1 cellular context compared by ENCODE assay signal in the genomic region with DNA sequence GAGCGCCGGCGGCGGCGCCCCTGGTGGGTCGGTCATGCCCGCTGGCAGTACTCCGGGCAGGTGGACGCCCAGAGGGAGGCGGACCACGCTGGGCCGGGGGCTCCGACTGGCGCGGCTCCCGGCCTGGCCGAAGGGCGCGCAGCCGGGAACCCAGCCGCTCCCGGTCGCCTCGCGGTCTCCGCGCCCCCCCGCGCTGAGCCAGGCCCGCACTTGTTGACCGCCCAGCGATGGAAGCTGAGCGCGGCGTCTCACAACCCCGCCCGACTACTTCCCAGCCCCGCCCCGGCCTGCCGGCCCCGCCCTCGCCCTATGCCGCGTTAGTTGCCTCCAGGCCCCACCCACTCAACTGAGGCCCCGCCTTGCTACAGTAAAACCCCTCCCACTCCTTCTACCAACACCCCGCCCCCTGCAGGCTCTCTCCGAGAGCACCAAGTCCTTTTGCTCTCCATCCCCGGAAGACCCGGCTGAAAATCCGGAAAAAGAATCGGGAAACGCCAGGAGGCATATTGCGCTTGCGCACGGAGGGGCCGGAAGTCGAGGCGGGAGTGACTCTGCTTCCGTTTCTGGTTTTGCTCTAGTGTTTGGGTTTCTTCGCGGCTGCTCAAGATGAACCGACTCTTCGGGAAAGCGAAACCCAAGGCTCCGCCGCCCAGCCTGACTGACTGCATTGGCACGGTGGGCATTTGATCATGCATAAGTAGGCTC.
TF ChIP-seq lines count a peak whose summit lies in the region.

A gene (minus strand): TSS at position 236 of the 705 bp plus-strand sequence.
A gene (plus strand): TSS at position 577 of the 705 bp plus-strand sequence. CDS start 30 bp downstream, at position 607.

TF ChIP-seq in K562, 482 proteins besides CTCF, POLR2A, EP300 and RAD21 (continued from another document and continues in another):
- TF ChIP-seq, protein P1, sequence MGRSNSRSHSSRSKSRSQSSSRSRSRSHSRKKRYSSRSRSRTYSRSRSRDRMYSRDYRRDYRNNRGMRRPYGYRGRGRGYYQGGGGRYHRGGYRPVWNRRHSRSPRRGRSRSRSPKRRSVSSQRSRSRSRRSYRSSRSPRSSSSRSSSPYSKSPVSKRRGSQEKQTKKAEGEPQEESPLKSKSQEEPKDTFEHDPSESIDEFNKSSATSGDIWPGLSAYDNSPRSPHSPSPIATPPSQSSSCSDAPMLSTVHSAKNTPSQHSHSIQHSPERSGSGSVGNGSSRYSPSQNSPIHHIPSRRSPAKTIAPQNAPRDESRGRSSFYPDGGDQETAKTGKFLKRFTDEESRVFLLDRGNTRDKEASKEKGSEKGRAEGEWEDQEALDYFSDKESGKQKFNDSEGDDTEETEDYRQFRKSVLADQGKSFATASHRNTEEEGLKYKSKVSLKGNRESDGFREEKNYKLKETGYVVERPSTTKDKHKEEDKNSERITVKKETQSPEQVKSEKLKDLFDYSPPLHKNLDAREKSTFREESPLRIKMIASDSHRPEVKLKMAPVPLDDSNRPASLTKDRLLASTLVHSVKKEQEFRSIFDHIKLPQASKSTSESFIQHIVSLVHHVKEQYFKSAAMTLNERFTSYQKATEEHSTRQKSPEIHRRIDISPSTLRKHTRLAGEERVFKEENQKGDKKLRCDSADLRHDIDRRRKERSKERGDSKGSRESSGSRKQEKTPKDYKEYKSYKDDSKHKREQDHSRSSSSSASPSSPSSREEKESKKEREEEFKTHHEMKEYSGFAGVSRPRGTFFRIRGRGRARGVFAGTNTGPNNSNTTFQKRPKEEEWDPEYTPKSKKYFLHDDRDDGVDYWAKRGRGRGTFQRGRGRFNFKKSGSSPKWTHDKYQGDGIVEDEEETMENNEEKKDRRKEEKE (IDR thresholded peaks at IDR 0.05; ENCODE audit: borderline replicate concordance in 1 of 2, control insufficient read depth in 1 of 2, low read depth in 2 of 2, low read length in 1 of 2) = no peak
- TF ChIP-seq NCOR1 (IDR thresholded peaks at IDR 0.05) = no peak
- no peak for TF ChIP-seq KLF10 (CRISPR knock-in tag; IDR thresholded peaks at IDR 0.05)
- TF ChIP-seq SMARCB1 (IDR thresholded peaks at IDR 0.05; ENCODE audit: insufficient read length, low read depth) = no peak
- no peak for TF ChIP-seq ZNF12 (CRISPR knock-in tag; IDR thresholded peaks at IDR 0.05)
- no peak for TF ChIP-seq ARHGAP35 (IDR thresholded peaks at IDR 0.05; ENCODE audit: partially characterized antibody)
- TF ChIP-seq, protein P2, sequence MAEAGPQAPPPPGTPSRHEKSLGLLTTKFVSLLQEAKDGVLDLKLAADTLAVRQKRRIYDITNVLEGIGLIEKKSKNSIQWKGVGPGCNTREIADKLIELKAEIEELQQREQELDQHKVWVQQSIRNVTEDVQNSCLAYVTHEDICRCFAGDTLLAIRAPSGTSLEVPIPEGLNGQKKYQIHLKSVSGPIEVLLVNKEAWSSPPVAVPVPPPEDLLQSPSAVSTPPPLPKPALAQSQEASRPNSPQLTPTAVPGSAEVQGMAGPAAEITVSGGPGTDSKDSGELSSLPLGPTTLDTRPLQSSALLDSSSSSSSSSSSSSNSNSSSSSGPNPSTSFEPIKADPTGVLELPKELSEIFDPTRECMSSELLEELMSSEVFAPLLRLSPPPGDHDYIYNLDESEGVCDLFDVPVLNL (CRISPR knock-in tag; IDR thresholded peaks at IDR 0.05; ENCODE audit: low read depth) = no peak
- TF ChIP-seq, protein P3, sequence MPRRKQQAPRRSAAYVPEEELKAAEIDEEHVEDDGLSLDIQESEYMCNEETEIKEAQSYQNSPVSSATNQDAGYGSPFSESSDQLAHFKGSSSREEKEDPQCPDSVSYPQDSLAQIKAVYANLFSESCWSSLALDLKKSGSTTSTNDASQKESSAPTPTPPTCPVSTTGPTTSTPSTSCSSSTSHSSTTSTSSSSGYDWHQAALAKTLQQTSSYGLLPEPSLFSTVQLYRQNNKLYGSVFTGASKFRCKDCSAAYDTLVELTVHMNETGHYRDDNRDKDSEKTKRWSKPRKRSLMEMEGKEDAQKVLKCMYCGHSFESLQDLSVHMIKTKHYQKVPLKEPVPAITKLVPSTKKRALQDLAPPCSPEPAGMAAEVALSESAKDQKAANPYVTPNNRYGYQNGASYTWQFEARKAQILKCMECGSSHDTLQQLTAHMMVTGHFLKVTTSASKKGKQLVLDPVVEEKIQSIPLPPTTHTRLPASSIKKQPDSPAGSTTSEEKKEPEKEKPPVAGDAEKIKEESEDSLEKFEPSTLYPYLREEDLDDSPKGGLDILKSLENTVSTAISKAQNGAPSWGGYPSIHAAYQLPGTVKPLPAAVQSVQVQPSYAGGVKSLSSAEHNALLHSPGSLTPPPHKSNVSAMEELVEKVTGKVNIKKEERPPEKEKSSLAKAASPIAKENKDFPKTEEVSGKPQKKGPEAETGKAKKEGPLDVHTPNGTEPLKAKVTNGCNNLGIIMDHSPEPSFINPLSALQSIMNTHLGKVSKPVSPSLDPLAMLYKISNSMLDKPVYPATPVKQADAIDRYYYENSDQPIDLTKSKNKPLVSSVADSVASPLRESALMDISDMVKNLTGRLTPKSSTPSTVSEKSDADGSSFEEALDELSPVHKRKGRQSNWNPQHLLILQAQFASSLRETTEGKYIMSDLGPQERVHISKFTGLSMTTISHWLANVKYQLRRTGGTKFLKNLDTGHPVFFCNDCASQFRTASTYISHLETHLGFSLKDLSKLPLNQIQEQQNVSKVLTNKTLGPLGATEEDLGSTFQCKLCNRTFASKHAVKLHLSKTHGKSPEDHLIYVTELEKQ (CRISPR knock-in tag; IDR thresholded peaks at IDR 0.05) = no peak
- TF ChIP-seq ZNF668 (CRISPR knock-in tag; IDR thresholded peaks at IDR 0.05) = no peak
- no peak for TF ChIP-seq RNF2 (IDR thresholded peaks at IDR 0.05)
- no peak for TF ChIP-seq SOX6 (IDR thresholded peaks at IDR 0.05)
- no peak for TF ChIP-seq POLR2AphosphoS2 (IDR thresholded peaks at IDR 0.05; ENCODE audit: low read length)
- TF ChIP-seq BCOR (IDR thresholded peaks at IDR 0.05) = no peak
- TF ChIP-seq, protein P4, sequence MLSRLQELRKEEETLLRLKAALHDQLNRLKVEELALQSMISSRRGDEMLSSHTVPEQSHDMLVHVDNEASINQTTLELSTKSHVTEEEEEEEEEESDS (CRISPR knock-in tag; IDR thresholded peaks at IDR 0.05) = no peak
- TF ChIP-seq, protein P5, sequence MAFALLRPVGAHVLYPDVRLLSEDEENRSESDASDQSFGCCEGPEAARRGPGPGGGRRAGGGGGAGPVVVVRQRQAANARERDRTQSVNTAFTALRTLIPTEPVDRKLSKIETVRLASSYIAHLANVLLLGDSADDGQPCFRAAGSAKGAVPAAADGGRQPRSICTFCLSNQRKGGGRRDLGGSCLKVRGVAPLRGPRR (CRISPR knock-in tag; IDR thresholded peaks at IDR 0.05) = no peak
- TF ChIP-seq TCFL5 (CRISPR knock-in tag; conservative IDR thresholded peaks at IDR 0.05) = no peak
- no peak for TF ChIP-seq KDM1A (IDR thresholded peaks at IDR 0.05)
- TF ChIP-seq ASH1L (IDR thresholded peaks at IDR 0.05; ENCODE audit: borderline replicate concordance, low read depth, partially characterized antibody) = no peak
- no peak for TF ChIP-seq PTRF (tag; IDR thresholded peaks at IDR 0.05)
- TF ChIP-seq IFI16 (CRISPR knock-in tag; IDR thresholded peaks at IDR 0.05) = no peak
- TF ChIP-seq KDM2B (CRISPR knock-in tag; IDR thresholded peaks at IDR 0.05) = no peak
- no peak for TF ChIP-seq ZNF146 (CRISPR knock-in tag; IDR thresholded peaks at IDR 0.05; ENCODE audit: unreplicated experiment)
- no peak for TF ChIP-seq ZNF780A (CRISPR knock-in tag; IDR thresholded peaks at IDR 0.05)
- no peak; the same call in 1 of the 2 replicates for TF ChIP-seq SIN3B (IDR thresholded peaks at IDR 0.05; ENCODE audit: low read depth)
- TF ChIP-seq ZNF41 (CRISPR knock-in tag; conservative IDR thresholded peaks at IDR 0.05) = no peak
- no peak for TF ChIP-seq ZFP1 (CRISPR knock-in tag; IDR thresholded peaks at IDR 0.05)
- no peak for TF ChIP-seq MECOM (CRISPR knock-in tag; IDR thresholded peaks at IDR 0.05)
- no peak for TF ChIP-seq TCF7L2 (IDR thresholded peaks at IDR 0.05; ENCODE audit: low read depth, low read length)
- TF ChIP-seq PURB (CRISPR knock-in tag; IDR thresholded peaks at IDR 0.05; ENCODE audit: low read depth) = no peak
- no peak for TF ChIP-seq HDAC1 (IDR thresholded peaks at IDR 0.05)
- TF ChIP-seq, protein P6, sequence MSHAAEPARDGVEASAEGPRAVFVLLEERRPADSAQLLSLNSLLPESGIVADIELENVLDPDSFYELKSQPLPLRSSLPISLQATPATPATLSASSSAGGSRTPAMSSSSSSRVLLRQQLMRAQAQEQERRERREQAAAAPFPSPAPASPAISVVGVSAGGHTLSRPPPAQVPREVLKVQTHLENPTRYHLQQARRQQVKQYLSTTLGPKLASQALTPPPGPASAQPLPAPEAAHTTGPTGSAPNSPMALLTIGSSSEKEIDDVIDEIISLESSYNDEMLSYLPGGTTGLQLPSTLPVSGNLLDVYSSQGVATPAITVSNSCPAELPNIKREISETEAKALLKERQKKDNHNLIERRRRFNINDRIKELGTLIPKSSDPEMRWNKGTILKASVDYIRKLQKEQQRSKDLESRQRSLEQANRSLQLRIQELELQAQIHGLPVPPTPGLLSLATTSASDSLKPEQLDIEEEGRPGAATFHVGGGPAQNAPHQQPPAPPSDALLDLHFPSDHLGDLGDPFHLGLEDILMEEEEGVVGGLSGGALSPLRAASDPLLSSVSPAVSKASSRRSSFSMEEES (CRISPR knock-in tag; IDR thresholded peaks at IDR 0.05) = no peak
- TF ChIP-seq SP1 (CRISPR knock-in tag; IDR thresholded peaks at IDR 0.05) = no peak; the same call in 1 of the 2 replicates
- TF ChIP-seq RBM39 (optimal IDR thresholded peaks at IDR 0.05; ENCODE audit: low read depth, low read length) = no peak
- no peak for TF ChIP-seq PHF20 (IDR thresholded peaks at IDR 0.05; ENCODE audit: partially characterized antibody)
- TF ChIP-seq HNRNPL (IDR thresholded peaks at IDR 0.05; ENCODE audit: low read depth, low read length) = no peak
- TF ChIP-seq SIX5 (IDR thresholded peaks at IDR 0.05; ENCODE audit: borderline replicate concordance in 1 of 2, insufficient read depth in 1 of 2, low read depth in 1 of 2, low read length in 2 of 2) = no peak
- TF ChIP-seq CHCHD3 (CRISPR knock-in tag; IDR thresholded peaks at IDR 0.05) = no peak
- TF ChIP-seq, protein P7, sequence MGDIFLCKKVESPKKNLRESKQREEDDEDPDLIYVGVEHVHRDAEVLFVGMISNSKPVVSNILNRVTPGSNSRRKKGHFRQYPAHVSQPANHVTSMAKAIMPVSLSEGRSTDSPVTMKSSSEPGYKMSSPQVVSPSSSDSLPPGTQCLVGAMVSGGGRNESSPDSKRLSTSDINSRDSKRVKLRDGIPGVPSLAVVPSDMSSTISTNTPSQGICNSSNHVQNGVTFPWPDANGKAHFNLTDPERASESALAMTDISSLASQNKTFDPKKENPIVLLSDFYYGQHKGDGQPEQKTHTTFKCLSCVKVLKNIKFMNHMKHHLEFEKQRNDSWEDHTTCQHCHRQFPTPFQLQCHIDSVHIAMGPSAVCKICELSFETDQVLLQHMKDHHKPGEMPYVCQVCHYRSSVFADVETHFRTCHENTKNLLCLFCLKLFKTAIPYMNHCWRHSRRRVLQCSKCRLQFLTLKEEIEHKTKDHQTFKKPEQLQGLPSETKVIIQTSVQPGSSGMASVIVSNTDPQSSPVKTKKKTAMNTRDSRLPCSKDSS (IDR thresholded peaks at IDR 0.05; ENCODE audit: low read depth, partially characterized antibody) = no peak
- TF ChIP-seq, protein P8, sequence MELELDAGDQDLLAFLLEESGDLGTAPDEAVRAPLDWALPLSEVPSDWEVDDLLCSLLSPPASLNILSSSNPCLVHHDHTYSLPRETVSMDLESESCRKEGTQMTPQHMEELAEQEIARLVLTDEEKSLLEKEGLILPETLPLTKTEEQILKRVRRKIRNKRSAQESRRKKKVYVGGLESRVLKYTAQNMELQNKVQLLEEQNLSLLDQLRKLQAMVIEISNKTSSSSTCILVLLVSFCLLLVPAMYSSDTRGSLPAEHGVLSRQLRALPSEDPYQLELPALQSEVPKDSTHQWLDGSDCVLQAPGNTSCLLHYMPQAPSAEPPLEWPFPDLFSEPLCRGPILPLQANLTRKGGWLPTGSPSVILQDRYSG (tag; conservative IDR thresholded peaks at IDR 0.05; ENCODE audit: low read depth) = no peak
- TF ChIP-seq ZNF232 (CRISPR knock-in tag; IDR thresholded peaks at IDR 0.05) = no peak
- TF ChIP-seq, protein P9, sequence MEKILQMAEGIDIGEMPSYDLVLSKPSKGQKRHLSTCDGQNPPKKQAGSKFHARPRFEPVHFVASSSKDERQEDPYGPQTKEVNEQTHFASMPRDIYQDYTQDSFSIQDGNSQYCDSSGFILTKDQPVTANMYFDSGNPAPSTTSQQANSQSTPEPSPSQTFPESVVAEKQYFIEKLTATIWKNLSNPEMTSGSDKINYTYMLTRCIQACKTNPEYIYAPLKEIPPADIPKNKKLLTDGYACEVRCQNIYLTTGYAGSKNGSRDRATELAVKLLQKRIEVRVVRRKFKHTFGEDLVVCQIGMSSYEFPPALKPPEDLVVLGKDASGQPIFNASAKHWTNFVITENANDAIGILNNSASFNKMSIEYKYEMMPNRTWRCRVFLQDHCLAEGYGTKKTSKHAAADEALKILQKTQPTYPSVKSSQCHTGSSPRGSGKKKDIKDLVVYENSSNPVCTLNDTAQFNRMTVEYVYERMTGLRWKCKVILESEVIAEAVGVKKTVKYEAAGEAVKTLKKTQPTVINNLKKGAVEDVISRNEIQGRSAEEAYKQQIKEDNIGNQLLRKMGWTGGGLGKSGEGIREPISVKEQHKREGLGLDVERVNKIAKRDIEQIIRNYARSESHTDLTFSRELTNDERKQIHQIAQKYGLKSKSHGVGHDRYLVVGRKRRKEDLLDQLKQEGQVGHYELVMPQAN (IDR thresholded peaks at IDR 0.05; ENCODE audit: borderline replicate concordance) = no peak
- no peak for TF ChIP-seq ZNF584 (CRISPR knock-in tag; IDR thresholded peaks at IDR 0.05; ENCODE audit: low read depth)
- TF ChIP-seq, protein P10, sequence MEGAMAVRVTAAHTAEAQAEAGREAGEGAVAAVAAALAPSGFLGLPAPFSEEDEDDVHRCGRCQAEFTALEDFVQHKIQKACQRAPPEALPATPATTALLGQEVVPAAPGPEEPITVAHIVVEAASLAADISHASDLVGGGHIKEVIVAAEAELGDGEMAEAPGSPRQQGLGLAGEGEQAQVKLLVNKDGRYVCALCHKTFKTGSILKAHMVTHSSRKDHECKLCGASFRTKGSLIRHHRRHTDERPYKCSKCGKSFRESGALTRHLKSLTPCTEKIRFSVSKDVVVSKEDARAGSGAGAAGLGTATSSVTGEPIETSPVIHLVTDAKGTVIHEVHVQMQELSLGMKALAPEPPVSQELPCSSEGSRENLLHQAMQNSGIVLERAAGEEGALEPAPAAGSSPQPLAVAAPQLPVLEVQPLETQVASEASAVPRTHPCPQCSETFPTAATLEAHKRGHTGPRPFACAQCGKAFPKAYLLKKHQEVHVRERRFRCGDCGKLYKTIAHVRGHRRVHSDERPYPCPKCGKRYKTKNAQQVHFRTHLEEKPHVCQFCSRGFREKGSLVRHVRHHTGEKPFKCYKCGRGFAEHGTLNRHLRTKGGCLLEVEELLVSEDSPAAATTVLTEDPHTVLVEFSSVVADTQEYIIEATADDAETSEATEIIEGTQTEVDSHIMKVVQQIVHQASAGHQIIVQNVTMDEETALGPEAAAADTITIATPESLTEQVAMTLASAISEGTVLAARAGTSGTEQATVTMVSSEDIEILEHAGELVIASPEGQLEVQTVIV (CRISPR knock-in tag; IDR thresholded peaks at IDR 0.05; ENCODE audit: borderline replicate concordance) = no peak
- no peak for TF ChIP-seq ZBTB1 (CRISPR knock-in tag; IDR thresholded peaks at IDR 0.05; ENCODE audit: borderline replicate concordance, low read depth)
- no peak for TF ChIP-seq ZNF263 (CRISPR knock-in tag; IDR thresholded peaks at IDR 0.05; ENCODE audit: borderline replicate concordance)
